ENCODE assay signal across 1 cellular context in genomic region chr5:176134529-176135223, GRCh38.
TF ChIP-seq lines count a peak whose summit lies in the region.

No MANE protein-coding gene starts in this region.

TF ChIP-seq in A549, 52 proteins besides CTCF, POLR2A, EP300 and RAD21 (continued from another document):
- TF ChIP-seq HMGXB4 (CRISPR knock-in tag; IDR thresholded peaks at IDR 0.05; ENCODE audit: borderline replicate concordance) (no peak), TP53 (CRISPR knock-in tag; IDR thresholded peaks at IDR 0.05) (no peak)
